Comparison of ENCODE assay signal across 1 cellular context in the genomic region with DNA sequence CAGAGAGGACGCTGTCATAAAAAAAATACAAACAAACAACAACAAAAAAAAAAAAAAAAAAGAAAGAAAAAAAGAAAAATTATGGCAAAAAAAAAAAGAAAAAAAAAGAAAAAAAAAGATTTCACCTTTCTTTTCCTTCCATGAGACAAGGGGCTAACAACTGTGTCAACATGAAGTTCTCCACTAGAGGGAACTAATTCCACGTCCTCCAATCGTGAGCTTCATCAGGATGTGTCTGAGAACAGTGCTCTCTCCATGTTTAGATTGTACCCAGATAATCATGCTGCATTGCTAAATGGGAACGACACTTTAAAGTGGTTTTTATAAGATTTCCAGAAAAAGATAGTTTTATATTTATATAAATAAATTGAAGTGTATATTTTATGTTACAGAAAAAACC.
TF ChIP-seq lines count a peak whose summit lies in the region.

No MANE protein-coding gene starts in this region.

TF ChIP-seq in GM23338, 12 proteins besides CTCF, POLR2A, EP300 and RAD21 (continued from another document):
- no peak for TF ChIP-seq POLR2AphosphoS5 (IDR thresholded peaks at IDR 0.05; ENCODE audit: low read depth)
- TF ChIP-seq ZNF114 (CRISPR knock-in tag; IDR thresholded peaks at IDR 0.05), result no peak
TF ChIP-seq in GM23338: peak in this region for 0.
